Comparison of ENCODE assay signal across 9 cellular contexts in the genomic region with DNA sequence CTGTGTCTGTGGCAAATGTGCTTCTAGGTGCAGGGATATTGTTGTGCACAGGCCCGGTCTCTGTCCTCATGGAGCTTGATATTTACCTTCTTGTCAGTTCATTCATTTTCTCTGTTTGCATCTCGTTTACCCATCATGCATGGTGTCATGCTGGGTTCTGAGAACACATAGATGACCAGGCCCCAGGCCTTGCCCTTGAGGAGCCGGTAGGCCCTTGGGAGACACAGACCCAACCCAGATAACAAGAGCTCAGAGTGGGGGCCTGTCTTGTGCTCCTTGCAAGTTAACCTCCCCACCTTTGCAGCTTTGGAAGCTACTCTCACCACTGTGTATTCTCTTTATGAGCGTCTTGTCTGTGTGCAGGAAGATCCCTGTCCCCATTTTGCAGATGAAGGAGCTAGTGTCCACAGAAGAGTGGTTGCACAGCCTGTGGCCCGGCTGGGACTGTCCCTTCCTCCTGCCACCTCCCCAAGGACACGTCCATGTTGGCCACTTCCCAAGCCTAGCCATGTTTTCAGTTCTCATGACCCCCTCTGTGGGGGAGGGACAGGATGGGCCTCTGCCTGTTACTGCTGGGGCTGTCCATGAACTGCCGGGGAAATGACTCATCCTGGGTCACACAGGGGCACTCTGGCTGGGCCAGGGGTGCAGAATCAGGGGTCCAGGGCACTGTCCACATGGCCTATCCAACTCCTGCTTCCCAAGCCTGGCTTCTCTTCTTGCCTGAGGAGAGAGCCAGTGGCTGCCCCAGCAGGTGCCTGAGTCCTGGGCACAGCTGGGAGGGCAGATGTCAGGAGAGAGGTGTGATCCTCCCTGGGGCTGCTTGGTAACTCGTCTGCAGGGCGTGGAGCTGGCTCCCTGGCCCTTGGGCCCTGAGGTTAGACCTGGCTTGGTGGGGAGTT. TPM values are rescaled to one million over a fixed set of nuclear protein-coding genes. Genes with fewer than 3 reads are reported as not detected.
A peak's percentile ranks its signal among the peaks of the same experiment; 100 is the strongest.
DNase-seq lines count a peak whose midpoint lies in the region; ATAC-seq and TF ChIP-seq lines count a peak whose summit lies in the region.
"Had no signal": no experiment of that assay in that cellular context is flagged by ENCODE, and none has a peak within 500 bp of the region (broad histone marks: within the 10 kb centered on the region; RNA-seq: fewer than 3 reads in every experiment).

No MANE protein-coding gene starts in this region.

- H3K4me1 Mint-ChIP-seq in natural killer cell, result peaks cover 26 to 39% of the 10 kb centered on the region in 2 donors

- POLR2A ChIA-PET in PC-3 (lab: Charles Lee; ENCODE audit: unreplicated experiment), result interaction anchor here (0.7 kb wide), 1 partner anchor 11 kb away, joined by 4 read pairs; no protein-coding TSS in a partner anchor

- no peaks in the 10 kb centered on the region for H3K9me3 Mint-ChIP-seq in natural killer cell

- H3K9ac ChIP-seq in PC-3 (ENCODE audit: low read length), result 0 out of 2 replicates have a peak overlapping the region, but pooled peaks have one; percentile 1

- DNase-seq in PC-3 (no peak), epithelial cell of esophagus (ENCODE audit: low read depth) (no peak), natural killer cell (no peak), head of caudate nucleus (no peak), KG1 (lab: John Stamatoyannopoulos, UW) (no peak), NCI-H524 treated with DMSO at 0.1 percent for 48 hours (lab: John Stamatoyannopoulos, UW) (no peak)
- DNase-seq: NCI-H1436 treated with DMSO at 0.1 percent for 48 hours had no signal

- H3K4me3 Mint-ChIP-seq in natural killer cell, result peak overlapping the region; percentile 49

- TF ChIP-seq CTCF in C4-2B (conservative IDR thresholded peaks at IDR 0.05), result no peak
- TF ChIP-seq CTCF in PC-3 (conservative IDR thresholded peaks at IDR 0.05; ENCODE audit: low read depth, low read length), result no peak
- TF ChIP-seq CTCF in epithelial cell of esophagus (IDR thresholded peaks at IDR 0.05; ENCODE audit: insufficient read depth, low read depth, low read length, missing control alignments), result no peak
- TF ChIP-seq CTCF in natural killer cell (IDR thresholded peaks at IDR 0.05), result no peak

- H4K20me1 ChIP-seq in PC-3 (ENCODE audit: low read length), result no peaks in the 10 kb centered on the region

- intact Hi-C loops in PC-3 (cut with micrococcal nuclease) (no loop called here), natural killer cell (cut with micrococcal nuclease) (no loop called here), head of caudate nucleus (cut with DNase I) (no loop called here)

- no peaks in the 10 kb centered on the region for H3K9me2 ChIP-seq in PC-3 (replicated peaks; ENCODE audit: low read length)

- no peaks in the 10 kb centered on the region for H3K9me3 ChIP-seq in PC-3 (ENCODE audit: low read length)

- ATAC-seq in PC-3, result peak; percentile 3; the same call in 1 of the 2 replicates
- ATAC-seq in natural killer cell, result no peak
- ATAC-seq in HG03460 (IDR thresholded peaks at IDR 0.05; ENCODE audit: unreplicated experiment), result no peak

- no TSS peak for BruUV-seq in PC-3 (replicated peaks; lab: Mats Ljungman, UMichigan)

- H3K4me1 ChIP-seq in PC-3 (ENCODE audit: insufficient read depth, low read length), result peaks cover 49% of the 10 kb centered on the region

- no peaks in the 10 kb centered on the region for H3F3A ChIP-seq in PC-3 (ENCODE audit: low read length, unreplicated experiment)

- CTCF ChIA-PET in PC-3 (lab: Charles Lee), result no interaction called here

- H3K36me3 Mint-ChIP-seq in natural killer cell, result no peaks in the 10 kb centered on the region

- no peaks in the 10 kb centered on the region for H3K27me3 Mint-ChIP-seq in natural killer cell (ENCODE audit: low read depth in 2 of 2)

- H3K27ac Mint-ChIP-seq in natural killer cell, result peak overlapping the region; percentile 13 to 46

- H2AFZ ChIP-seq in PC-3 (ENCODE audit: low read length), result no peak overlapping the region

- H3K27ac ChIP-seq in C4-2B (peak overlapping the region; percentile 4; the same call in 1 of the 2 replicates), PC-3 (ENCODE audit: low read length) (peak overlapping the region; percentile 23; the same call in 1 of the 2 replicates)

- H3K79me2 ChIP-seq in PC-3 (ENCODE audit: low read length), result peaks cover 72% of the 10 kb centered on the region

- H3K27me3 ChIP-seq in PC-3 (ENCODE audit: low read length), result no peaks in the 10 kb centered on the region

- no peaks in the 10 kb centered on the region for H3K36me3 ChIP-seq in PC-3 (ENCODE audit: low read depth, low read length)

- H3K4me3 ChIP-seq in PC-3 (ENCODE audit: low read length) (peak overlapping the region; percentile 52), epithelial cell of esophagus (ENCODE audit: low read length) (peak overlapping the region; percentile 78)

- H3K4me2 ChIP-seq in PC-3 (ENCODE audit: low read length), result peak overlapping the region; percentile 83

RNA-seq across cellular contexts. Expression of gene SNX33, which starts 3.4 kb away (rescaled TPM):
- 16.2 and 16.8 TPM in 2 replicates for total RNA-seq in PC-3 (2014; rRNA removed)
- total RNA-seq in natural killer cell, result 1 to 10 TPM; 2.5 to 5.6 (median 5.1) TPM

RNA-seq across cellular contexts. Expression of gene IMP3, which starts 11.1 kb away (rescaled TPM):
- 92.6 and 95.4 TPM in 2 replicates for total RNA-seq in PC-3 (2014; rRNA removed)
- 10 to 100 TPM; 22.9 to 37.1 (median 35.8) TPM for total RNA-seq in natural killer cell

RNA-seq across cellular contexts. Expression of gene SNUPN, which starts 25.6 kb away (rescaled TPM):
- total RNA-seq in PC-3 (2014; rRNA removed) (7.9 and 13.5 TPM in 2 replicates), natural killer cell (10 to 100 TPM; 13.8 to 20.7 (median 14.8) TPM)
